ENCODE assay signal across 26 cellular contexts in the genomic region with DNA sequence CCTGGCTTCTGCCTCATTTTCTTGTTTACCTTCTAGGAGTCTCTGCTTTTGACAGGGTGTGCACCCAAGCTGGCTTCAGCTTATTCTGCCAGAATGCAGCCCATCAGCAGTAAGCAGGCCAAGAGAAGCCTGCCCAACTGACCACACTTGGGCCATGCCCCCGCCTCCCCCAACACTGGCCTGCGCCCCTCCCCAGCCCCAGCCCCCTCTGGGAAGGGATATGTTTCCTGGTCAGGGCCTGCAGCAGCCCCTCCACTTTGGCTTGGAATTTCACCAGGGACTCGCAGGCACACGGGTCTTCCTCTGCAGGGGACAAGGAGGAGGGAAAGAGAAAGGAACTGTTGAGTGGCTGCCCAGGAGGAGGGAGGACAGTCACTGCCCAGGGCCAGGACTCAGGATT. TPM values are rescaled to one million over a fixed set of nuclear protein-coding genes. Genes with fewer than 3 reads are reported as not detected.
DNase-seq lines count a peak whose midpoint lies in the region; ATAC-seq and TF ChIP-seq lines count a peak whose summit lies in the region.
"Had no signal": no experiment of that assay in that cellular context is flagged by ENCODE, and none has a peak within 500 bp of the region (broad histone marks: within the 10 kb centered on the region; RNA-seq: fewer than 3 reads in every experiment).

No MANE protein-coding gene starts in this region.

- WGBS in neuronal stem cell (ENCODE audit: extremely low coverage in 2 of 2, insufficient read length in 2 of 2, insufficient replicate concordance in 1 of 2), 2 donors, result no CpG with 5 or more reads among the region's 4 CpGs

- in situ Hi-C loops in G401 (cut with HindIII; ENCODE audit: low sequenced_read_pairs), result no loop called here

- CTCF ChIA-PET in T-cell (lab: Charles Lee), result interaction anchor here in 1 of 2 donors (0.6 kb wide), 1 partner anchor 471 kb away, joined by 3 read pairs; no protein-coding TSS in a partner anchor

- peak overlapping the region; percentile 83 for H3K27ac Mint-ChIP-seq in nephron progenitor cell
- no peak overlapping the region for H3K27ac Mint-ChIP-seq in T-cell
- H3K27ac Mint-ChIP-seq: CD8-positive, alpha-beta memory T cell had no signal

- peak; percentile 22 for DNase-seq in NCI-H69 (lab: John Stamatoyannopoulos, UW)
- DNase-seq in nephron progenitor cell, result no peak
- no peak for DNase-seq in neuronal stem cell (ENCODE audit: low spot score)
- no peak for DNase-seq in vagina (ENCODE audit: extremely low spot score in 2 of 2)
- DNase-seq in G401 (ENCODE audit: low spot score), result no peak
- no peak for DNase-seq in T-cell
- no peak for DNase-seq in SJCRH30
- DNase-seq: 8988T; ACHN; BE2C; C1 segment of cervical spinal cord; CD4-positive, alpha-beta memory T cell; CD4-positive, CD25-positive, alpha-beta regulatory T cell; COR-L47; DMS 273 treated with DMSO at 0.1 percent for 48 hours; DMS153; DMS53; DMS79; DND-41; EL; GF-D8 had no signal

- no peaks in the 10 kb centered on the region for H3K36me3 ChIP-seq in neuronal stem cell (replicated peaks in 1 of 2; ENCODE audit: control insufficient read depth in 2 of 2, insufficient read depth in 2 of 2, low read length in 2 of 2)
- no peaks in the 10 kb centered on the region for H3K36me3 ChIP-seq in vagina
- H3K36me3 ChIP-seq in SJCRH30, result no peaks in the 10 kb centered on the region
- H3K36me3 ChIP-seq: BE2C, BLaER1 had no signal

- peaks cover 0 to 8% (median 0%) of the 10 kb centered on the region in 3 experiments for H3K27me3 ChIP-seq in neuronal stem cell (ENCODE audit: control insufficient read depth in 3 of 3, insufficient read depth in 3 of 3, low read depth in 1 of 3, low read length in 3 of 3)
- H3K27me3 ChIP-seq in vagina, result no peaks in the 10 kb centered on the region
- H3K27me3 ChIP-seq in SJCRH30, result no peaks in the 10 kb centered on the region
- H3K27me3 ChIP-seq: BE2C, BLaER1 had no signal

- H3K27me3 Mint-ChIP-seq in nephron progenitor cell (ENCODE audit: low read depth, poor library complexity), result peaks cover 3% of the 10 kb centered on the region
- H3K27me3 Mint-ChIP-seq in T-cell, result peaks cover 3 to 5% of the 10 kb centered on the region in 2 donors
- H3K27me3 Mint-ChIP-seq: CD4-positive, alpha-beta memory T cell had no signal

- H3K4me1 ChIP-seq in neuronal stem cell (ENCODE audit: control insufficient read depth in 2 of 2, insufficient read depth in 1 of 2, low read depth in 1 of 2, low read length in 2 of 2) (peaks cover 0 to 1% of the 10 kb centered on the region in 2 donors), vagina (peaks cover 7% of the 10 kb centered on the region), SJCRH30 (peaks cover 10% of the 10 kb centered on the region; the same call in 1 of the 2 replicates)
- H3K4me1 ChIP-seq: BE2C had no signal

- H3K23ac ChIP-seq in neuronal stem cell (ENCODE audit: low read depth, low read length, poor library complexity), result no peak overlapping the region

- peak overlapping the region; percentile 32 for H2BK15ac ChIP-seq in neuronal stem cell (ENCODE audit: low read length)

- TF ChIP-seq CTCF in nephron progenitor cell (IDR thresholded peaks at IDR 0.05), result no peak
- TF ChIP-seq CTCF in vagina (IDR thresholded peaks at IDR 0.05), result no peak

- H4K91ac ChIP-seq in neuronal stem cell (ENCODE audit: low read depth, low read length, poor library complexity), result no peak overlapping the region

- H2BK5ac ChIP-seq in neuronal stem cell (ENCODE audit: low read length), result no peak overlapping the region

- no peak overlapping the region for H3K4ac ChIP-seq in neuronal stem cell (ENCODE audit: low read length)

- no peak overlapping the region for H3K4me3 Mint-ChIP-seq in nephron progenitor cell
- no peak overlapping the region for H3K4me3 Mint-ChIP-seq in T-cell
- H3K4me3 Mint-ChIP-seq: CD14-positive monocyte; CD8-positive, alpha-beta memory T cell had no signal

- H3K9me3 Mint-ChIP-seq in nephron progenitor cell (peaks cover 24% of the 10 kb centered on the region), T-cell (peaks cover 0 to 4% (median 0%) of the 10 kb centered on the region in 3 donors)

- no peak overlapping the region for H3K4me2 ChIP-seq in neuronal stem cell (ENCODE audit: insufficient read depth, low read length, poor library complexity, severe bottlenecking)
- H3K4me2 ChIP-seq: BLaER1 had no signal

- no peak overlapping the region for H3K18ac ChIP-seq in neuronal stem cell (ENCODE audit: low read length)

- no peak for ATAC-seq in T-cell (replicated peaks in 1 of 4)
- no peak for ATAC-seq in HG02852 (IDR thresholded peaks at IDR 0.05; ENCODE audit: unreplicated experiment)

- no peak overlapping the region for H2BK120ac ChIP-seq in neuronal stem cell (ENCODE audit: low read depth, low read length)

- H3K4me1 Mint-ChIP-seq in nephron progenitor cell (peaks cover 42% of the 10 kb centered on the region), T-cell (peaks cover 5 to 8% (median 8%) of the 10 kb centered on the region in 3 donors)

- H4K8ac ChIP-seq in neuronal stem cell (ENCODE audit: low read depth, low read length), result no peak overlapping the region

- no peak overlapping the region for H3K4me3 ChIP-seq in neuronal stem cell (ENCODE audit: low read length in 2 of 2)
- H3K4me3 ChIP-seq in vagina, result no peak overlapping the region
- no peak overlapping the region for H3K4me3 ChIP-seq in SJCRH30
- H3K4me3 ChIP-seq: BLaER1 had no signal

- H3K9me3 ChIP-seq in neuronal stem cell (replicated peaks in 1 of 2; ENCODE audit: control insufficient read depth in 2 of 2, insufficient read depth in 1 of 2, low read depth in 1 of 2, low read length in 2 of 2) (peaks cover 5 to 6% of the 10 kb centered on the region in 2 donors), vagina (no peaks in the 10 kb centered on the region), SJCRH30 (replicated peaks) (peaks cover 3% of the 10 kb centered on the region; the same call in 1 of the 2 replicates)
- H3K9me3 ChIP-seq: BE2C had no signal

- no peak overlapping the region for H2BK12ac ChIP-seq in neuronal stem cell (ENCODE audit: low read length)

- POLR2A ChIA-PET in T-cell (lab: Charles Lee), result no interaction called here

- H3K9ac ChIP-seq in neuronal stem cell (ENCODE audit: low read depth, low read length, poor library complexity), result peak overlapping the region; percentile 26
- H3K9ac ChIP-seq: BLaER1 had no signal

- no peak overlapping the region for H2AFZ ChIP-seq in neuronal stem cell (ENCODE audit: low read length)

- H3K14ac ChIP-seq in neuronal stem cell (ENCODE audit: low read length), result no peak overlapping the region

- TF ChIP-seq POLR2A in vagina (IDR thresholded peaks at IDR 0.05), result no peak

- H3K79me1 ChIP-seq in neuronal stem cell (ENCODE audit: low read depth, low read length), result no peaks in the 10 kb centered on the region

- peak overlapping the region; percentile 29 for H2AK5ac ChIP-seq in neuronal stem cell (ENCODE audit: low read depth, low read length)

- H3K27ac ChIP-seq in neuronal stem cell (replicated peaks; ENCODE audit: low read length), result no peak overlapping the region
- H3K27ac ChIP-seq in vagina, result peak overlapping the region; percentile 12
- no peak overlapping the region for H3K27ac ChIP-seq in SJCRH30
- H3K27ac ChIP-seq: BLaER1 had no signal

- no peaks in the 10 kb centered on the region for H3K36me3 Mint-ChIP-seq in nephron progenitor cell (ENCODE audit: low read depth)
- no peaks in the 10 kb centered on the region for H3K36me3 Mint-ChIP-seq in T-cell
- H3K36me3 Mint-ChIP-seq: CD14-positive monocyte; CD4-positive, CD25-positive, alpha-beta regulatory T cell had no signal

- intact Hi-C loops in vagina (cut with DNase I), result no loop called here

RNA-seq across cellular contexts. Expression of a gene that starts 9.4 kb away (rescaled TPM):
- 0.04 TPM for polyA plus RNA-seq in neuronal stem cell (2013, experiment 1 of 2)
- polyA plus RNA-seq in neuronal stem cell (2013, experiment 2 of 2), result 0.01 TPM
- total RNA-seq in vagina (0.49 TPM), T-cell (1 to 10 TPM in 2 of 5 donors, under 1 TPM in 3; 0.20 to 5.5 (median 0.60) TPM)
- total RNA-seq in G401 (2014; rRNA removed; shearing (Covaris generic)), result 1.2 TPM in 1 of 2 replicates, not detected in the other
- total RNA-seq in SJCRH30 (2014; rRNA removed; shearing (Covaris generic)), result 0.47 and 0.89 TPM in 2 replicates
- total RNA-seq: A673 had no signal
- polyA plus RNA-seq: CD14-positive monocyte; CD4-positive, CD25-positive, alpha-beta regulatory T cell; CD8-positive, alpha-beta memory T cell had no signal

RNA-seq across cellular contexts. Expression of a gene that starts 43.5 kb away (rescaled TPM):
- polyA plus RNA-seq in neuronal stem cell (2013, experiment 1 of 2), result 0.15 TPM
- 0.10 TPM for polyA plus RNA-seq in neuronal stem cell (2013, experiment 2 of 2)
- total RNA-seq in vagina (39.8 TPM), T-cell (100 to 1,000 TPM; 529 to 586 (median 559) TPM)
- 0.18 TPM in 1 of 2 replicates, not detected in the other for total RNA-seq in G401 (2014; rRNA removed; shearing (Covaris generic))
- total RNA-seq in SJCRH30 (2014; rRNA removed; shearing (Covaris generic)), result 31.5 and 34.9 TPM in 2 replicates
- total RNA-seq: A673 had no signal

Comparison
In these comparisons a context has a peak if more than half of its experiments do, and no peak if none do; other contexts are left out.
1. RNA of a gene that starts 43.5 kb away (total RNA-seq): 529 to 586 TPM in T-cell, 39.8 TPM in vagina (single experiment) and 31.5 to 34.9 TPM in SJCRH30; 0.18 TPM in G401; every median in the first group is over 10 times any median in the second.